Comparison of ENCODE assay signal across 12 cellular contexts in genomic region chr4:122775987-122776836, GRCh38. TPM values are rescaled to one million over a fixed set of nuclear protein-coding genes. Genes with fewer than 3 reads are reported as not detected.
DNase-seq lines count a peak whose midpoint lies in the region; ATAC-seq and TF ChIP-seq lines count a peak whose summit lies in the region.
"Had no signal": no experiment of that assay in that cellular context is flagged by ENCODE, and none has a peak within 500 bp of the region (broad histone marks: within the 10 kb centered on the region; RNA-seq: fewer than 3 reads in every experiment).

No MANE protein-coding gene starts in this region.

- no peak for TF ChIP-seq CTCF in heart left ventricle (IDR thresholded peaks at IDR 0.05)
- TF ChIP-seq CTCF in right atrium auricular region (IDR thresholded peaks at IDR 0.05): no peak
- no peak for TF ChIP-seq CTCF in testis (IDR thresholded peaks at IDR 0.05)

- intact Hi-C loops in heart left ventricle (cut with DNase I) (no loop called here), testis (cut with DNase I; ENCODE audit: low total_unique reads) (no loop called here)

- H3K27ac ChIP-seq in heart left ventricle: no peak overlapping the region
- H3K27ac ChIP-seq in right atrium auricular region: no peak overlapping the region
- H3K27ac ChIP-seq in SJSA1: peak overlapping the region; percentile 70; the same call in 1 of the 2 replicates
- no peak overlapping the region for H3K27ac ChIP-seq in testis

- no peaks in the 10 kb centered on the region for H3K27me3 ChIP-seq in heart left ventricle
- H3K27me3 ChIP-seq in right atrium auricular region: no peaks in the 10 kb centered on the region
- no peaks in the 10 kb centered on the region for H3K27me3 ChIP-seq in SJSA1 (replicated peaks)
- H3K27me3 ChIP-seq in testis: no peaks in the 10 kb centered on the region
- H3K27me3 ChIP-seq: MG63 had no signal

- TF ChIP-seq POLR2A in heart left ventricle (IDR thresholded peaks at IDR 0.05): no peak
- TF ChIP-seq POLR2A in erythroblast (IDR thresholded peaks at IDR 0.05; ENCODE audit: low read length): no peak
- TF ChIP-seq POLR2A in testis (IDR thresholded peaks at IDR 0.05): no peak

- DNase-seq in heart left ventricle (no peak), right atrium auricular region (ENCODE audit: low spot score) (no peak), SJSA1 (ENCODE audit: low read depth in 1 of 2, low spot score in 2 of 2) (no peak), erythroblast (lab: John Stamatoyannopoulos, UW) (peak; percentile 27 to 45), testis (peak; percentile 42), NAMALWA (ENCODE audit: low spot score) (no peak), DMS153 (lab: John Stamatoyannopoulos, UW) (no peak)
- DNase-seq: activated CD4-positive, alpha-beta T cell treated with anti-CD3 and anti-CD28 coated beads, Interleukin-2, amount 50 U/mL, for 1 hour; Calu3; MG63; NCI-H226 had no signal

- ATAC-seq in heart left ventricle (peak in 3 of 4 donors; percentile 39 to 45 (median 42)), GM18861 (IDR thresholded peaks at IDR 0.05; ENCODE audit: unreplicated experiment) (no peak)

- peaks cover 0 to 5% (median 0%) of the 10 kb centered on the region in 12 donors for H3K4me1 ChIP-seq in heart left ventricle
- no peaks in the 10 kb centered on the region for H3K4me1 ChIP-seq in right atrium auricular region
- peaks cover 38% of the 10 kb centered on the region for H3K4me1 ChIP-seq in SJSA1 (replicated peaks)
- H3K4me1 ChIP-seq in testis: no peaks in the 10 kb centered on the region

- H3K9me3 ChIP-seq in heart left ventricle (peaks cover 0 to 6% (median 0%) of the 10 kb centered on the region in 12 donors), right atrium auricular region (no peaks in the 10 kb centered on the region), SJSA1 (replicated peaks) (no peaks in the 10 kb centered on the region), testis (no peaks in the 10 kb centered on the region)
- H3K9me3 ChIP-seq: MG63 had no signal

- H3K36me3 ChIP-seq in heart left ventricle (no peaks in the 10 kb centered on the region), right atrium auricular region (no peaks in the 10 kb centered on the region), SJSA1 (no peaks in the 10 kb centered on the region), testis (ENCODE audit: low read depth, missing control alignments) (no peaks in the 10 kb centered on the region)
- H3K36me3 ChIP-seq: MG63 had no signal

- H3K4me3 ChIP-seq in heart left ventricle: no peak overlapping the region
- no peak overlapping the region for H3K4me3 ChIP-seq in right atrium auricular region
- H3K4me3 ChIP-seq in SJSA1: no peak overlapping the region
- no peak overlapping the region for H3K4me3 ChIP-seq in testis
- H3K4me3 ChIP-seq: MG63 had no signal

- 63 to 71% (median 69%) methylated on average over 6 of the region's 6 CpGs for whole genome bisulfite sequencing in heart left ventricle, 4 donors
- 78% methylated on average over 6 of the region's 6 CpGs for WGBS in testis, 2 donors

RNA-seq across cellular contexts. Expression of gene BBS12, which starts 43.7 kb away (rescaled TPM):
- total RNA-seq in heart left ventricle (10 to 100 TPM in 2 of 9 donors, 1 to 10 TPM in 7; 3.4 to 11.9 (median 6.8) TPM), right atrium auricular region (10 to 100 TPM in 1 of 2 donors, 1 to 10 TPM in 1; 5.9 to 10.2 TPM), testis (1 to 10 TPM; 5.0 to 7.5 TPM)
- polyA plus RNA-seq in heart left ventricle (1 to 10 TPM; 1.1 to 8.7 TPM), testis (ENCODE audit: insufficient read depth, low read depth, low replicate concordance) (15.7 TPM)
- total RNA-seq in SJSA1 (2014; rRNA removed; shearing (Covaris generic)): 2.9 and 3.3 TPM in 2 replicates

RNA-seq across cellular contexts. Expression of gene FGF2, which starts 50.4 kb away (rescaled TPM):
- total RNA-seq in heart left ventricle: 10 to 100 TPM in 1 of 9 donors, 1 to 10 TPM in 8; 3.9 to 14.4 (median 6.4) TPM
- polyA plus RNA-seq in heart left ventricle: 1 to 10 TPM; 2.2 to 4.1 TPM
- 10 to 100 TPM in 1 of 2 donors, 1 to 10 TPM in 1; 4.3 to 11.6 TPM for total RNA-seq in right atrium auricular region
- total RNA-seq in SJSA1 (2014; rRNA removed; shearing (Covaris generic)): 34.9 and 42.9 TPM in 2 replicates
- total RNA-seq in testis: 1 to 10 TPM; 3.0 to 4.9 TPM
- 4.5 TPM for polyA plus RNA-seq in testis (ENCODE audit: insufficient read depth, low read depth, low replicate concordance)

Comparison
In these comparisons a context has a peak if more than half of its experiments do, and no peak if none do; other contexts are left out.
1. DNase-seq: peak in erythroblast (2 of 2) and testis (single experiment); none in heart left ventricle (0 of 5), right atrium auricular region (single experiment), SJSA1 (0 of 2), NAMALWA (single experiment) and DMS153 (single experiment).